1 cellular context compared by ENCODE assay signal in the genomic region with DNA sequence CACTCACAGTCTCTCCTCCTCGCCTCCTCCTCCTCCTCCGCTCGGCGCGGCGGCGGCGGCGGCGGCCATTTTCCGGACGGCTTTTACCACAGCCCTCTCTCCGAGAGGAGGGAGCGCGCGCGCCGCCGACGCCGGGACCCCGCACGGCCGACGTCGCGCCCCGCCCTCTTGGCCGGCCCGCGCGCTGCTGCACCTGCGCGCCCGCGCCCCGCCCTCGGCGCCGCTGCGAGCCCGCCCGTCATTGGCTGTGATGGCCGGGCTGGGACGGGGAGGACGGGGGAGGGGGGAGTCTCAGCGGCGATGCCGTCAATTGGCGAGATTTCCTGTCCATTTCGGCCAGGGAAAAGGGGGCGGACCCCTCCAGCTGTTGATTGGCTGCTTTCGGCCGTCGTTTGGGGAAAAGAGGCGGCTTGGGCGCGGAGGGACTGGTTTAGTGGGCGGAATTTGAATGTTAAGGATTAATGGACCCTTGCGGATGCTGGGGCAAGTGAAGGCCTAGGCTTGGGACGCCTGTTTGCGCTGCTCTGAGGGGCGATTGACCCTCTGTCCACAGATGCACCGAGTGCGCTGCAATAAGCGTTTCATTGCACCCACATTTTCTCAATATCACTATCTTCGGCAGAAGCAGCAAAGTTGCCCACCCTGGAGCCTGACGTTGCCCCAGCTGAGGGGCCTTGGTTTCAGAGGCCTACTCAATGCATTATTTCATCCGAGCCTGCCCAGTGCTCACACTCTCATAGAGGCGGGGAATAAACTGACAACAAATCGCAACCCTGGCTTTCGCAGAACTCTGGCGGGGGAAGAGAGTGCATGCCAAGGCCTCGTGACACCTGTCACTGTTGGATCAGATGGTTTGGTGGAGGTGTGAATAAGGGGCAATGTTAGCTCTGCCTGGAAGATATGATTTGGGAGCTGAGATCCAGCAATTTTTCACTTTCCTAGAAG.
A peak's percentile ranks its signal among the peaks of the same experiment; 100 is the strongest.
TF ChIP-seq lines count a peak whose summit lies in the region.

Gene MECP2, minus strand, starts transcription at position 121 of the 945 bp plus-strand sequence.

TF ChIP-seq in GM12878, 131 proteins besides CTCF, POLR2A, EP300 and RAD21 (continued from another document):
- 0 out of 2 replicates have a peak, but pooled peaks have one; percentile 20 for TF ChIP-seq NRF1 (conservative IDR thresholded peaks at IDR 0.05; ENCODE audit: low read depth, low read length)
- TF ChIP-seq PBX3 (IDR thresholded peaks at IDR 0.05; ENCODE audit: insufficient replicate concordance, low read depth, low read length), result peak; percentile 90
- peak; percentile 77 for TF ChIP-seq SP1 (IDR thresholded peaks at IDR 0.05; ENCODE audit: low read depth, low read length)
- TF ChIP-seq IRF3 (IDR thresholded peaks at IDR 0.05), result peak; percentile 42; the same call in 1 of the 2 replicates
- no peak for TF ChIP-seq STAT1 (conservative IDR thresholded peaks at IDR 0.05)
- 0 out of 2 replicates have a peak, but pooled peaks have one; percentile 14 for TF ChIP-seq CREM (IDR thresholded peaks at IDR 0.05; ENCODE audit: low read depth)
